Comparison of ENCODE assay signal across 6 cellular contexts in genomic region chr16:22549853-22550252, GRCh38. TPM values are rescaled to one million over a fixed set of nuclear protein-coding genes. Genes with fewer than 3 reads are reported as not detected.
A peak's percentile ranks its signal among the peaks of the same experiment; 100 is the strongest.
DNase-seq lines count a peak whose midpoint lies in the region; ATAC-seq, FAIRE-seq and TF ChIP-seq lines count a peak whose summit lies in the region.
"Not testable (repeated sequence)": the region's sequence is repeated elsewhere in the genome, so short reads cannot be mapped to it uniquely, and the experiment has no call there.

No MANE protein-coding gene starts in this region.

- 74% methylated on average over 5 of the region's 6 CpGs for WGBS in GM12878 (ENCODE audit: insufficient coverage, insufficient replicate concordance, low lambda C conversion rate, missing lambda C conversion rate)
- WGBS in esophagus muscularis mucosa: 93% methylated on average over 4 of the region's 6 CpGs
- WGBS in HepG2 (ENCODE audit: low lambda C conversion rate): 52% methylated on average over 6 of the region's 6 CpGs
- WGBS in sigmoid colon, 2 donors: 97 to 98% methylated on average over 5 of the region's 6 CpGs

- TF ChIP-seq EP300 in GM12878 (IDR thresholded peaks at IDR 0.05; ENCODE audit: borderline replicate concordance in 1 of 2, control insufficient read depth in 1 of 2, low read depth in 2 of 2, low read length in 2 of 2); esophagus muscularis mucosa (IDR thresholded peaks at IDR 0.05); HepG2 (IDR thresholded peaks at IDR 0.05; ENCODE audit: low read depth in 2 of 2, low read length in 2 of 2); HepG2 (CRISPR knock-in tag; IDR thresholded peaks at IDR 0.05; ENCODE audit: borderline replicate concordance); sigmoid colon (IDR thresholded peaks at IDR 0.05): not testable (repeated sequence)

- TF ChIP-seq RAD21 in GM12878 (IDR thresholded peaks at IDR 0.05; ENCODE audit: insufficient read depth, low read depth, low read length); HepG2 (CRISPR knock-in tag; IDR thresholded peaks at IDR 0.05): not testable (repeated sequence)

- intact Hi-C loops in GM12878 (cut with micrococcal nuclease; ENCODE audit: unreplicated experiment); esophagus muscularis mucosa (cut with DNase I); HepG2 (cut with micrococcal nuclease; ENCODE audit: unreplicated experiment); posterior vena cava (cut with DNase I); sigmoid colon (cut with DNase I): not testable (repeated sequence)

- H3K4me2 ChIP-seq in GM12878 (ENCODE audit: control insufficient read depth, insufficient read depth); HepG2 (ENCODE audit: low read depth, low read length): not testable (repeated sequence)

- RAD21 ChIA-PET in GM12878 (lab: Charles Lee; ENCODE audit: unreplicated experiment): not testable (repeated sequence)

- H3K36me3 ChIP-seq in GM12878 (ENCODE audit: control insufficient read depth in 2 of 2, insufficient read depth in 2 of 2, low read length in 1 of 2); esophagus muscularis mucosa; HepG2 (replicated peaks in 1 of 2; ENCODE audit: control insufficient read depth in 1 of 2, insufficient read depth in 2 of 2, low read length in 2 of 2); sigmoid colon: not testable (repeated sequence)

- not testable (repeated sequence) for DNase-seq in GM12878 (ENCODE audit: low read depth, low spot score); HepG2 (ENCODE audit: low spot score)
- DNase-seq in coronary artery (ENCODE audit: low spot score) (peak; percentile 16), esophagus muscularis mucosa (ENCODE audit: extremely low spot score) (peak; percentile 14), posterior vena cava (ENCODE audit: low spot score) (peak; percentile 29), sigmoid colon (peak; percentile 9)

- not testable (repeated sequence) for H3K27ac ChIP-seq in GM12878 (ENCODE audit: control insufficient read depth, insufficient read depth); coronary artery; esophagus muscularis mucosa (replicated peaks in 1 of 4); HepG2 (ENCODE audit: extremely low read length, insufficient read depth, low read length); sigmoid colon

- in situ Hi-C loops in GM12878 (cut with MboI): loop anchor here (25.0 kb wide), 2 partner anchors 138 to 238 kb away; no protein-coding TSS in a partner anchor
- in situ Hi-C loops in HepG2 (cut with HindIII; ENCODE audit: extremely low pct_ligation_motif_present, low pct_unique_long_range_greater_than_20kb): not testable (repeated sequence)

- not testable (repeated sequence) for TF ChIP-seq CTCF in GM12878 (IDR thresholded peaks at IDR 0.05 in 2 of 3, conservative IDR thresholded peaks at IDR 0.05 in 1 of 3; ENCODE audit: control insufficient read depth in 2 of 3, extremely low read depth in 1 of 3, insufficient read depth in 1 of 3, low read depth in 3 of 3, low read length in 3 of 3); coronary artery (IDR thresholded peaks at IDR 0.05); esophagus muscularis mucosa (IDR thresholded peaks at IDR 0.05); HepG2 (CRISPR knock-in tag; IDR thresholded peaks at IDR 0.05); sigmoid colon (IDR thresholded peaks at IDR 0.05)

- POLR2A ChIA-PET in GM12878 (lab: Charles Lee); HepG2 (lab: Yijun Ruan, JAX): not testable (repeated sequence)

- not testable (repeated sequence) for H3K9me3 ChIP-seq in GM12878 (replicated peaks; ENCODE audit: control insufficient read depth, insufficient read depth, low read length); esophagus muscularis mucosa; HepG2 (ENCODE audit: low read length); sigmoid colon

- ATAC-seq in GM12878, HepG2: not testable (repeated sequence)

- not testable (repeated sequence) for FAIRE-seq in GM12878 (lab: Jason Lieb, UNC); HepG2 (lab: Jason Lieb, UNC)

- not testable (repeated sequence) for H2AFZ ChIP-seq in GM12878 (ENCODE audit: control insufficient read depth, low read depth, low read length); HepG2 (ENCODE audit: low read length)

- BruUV-seq in GM12878 (replicated peaks; lab: Mats Ljungman, UMichigan); HepG2 (replicated peaks; lab: Mats Ljungman, UMichigan): not testable (repeated sequence)

- not testable (repeated sequence) for H3K79me2 ChIP-seq in GM12878 (ENCODE audit: control insufficient read depth, insufficient read depth, low read length); HepG2 (ENCODE audit: insufficient read depth, low read length)

- not testable (repeated sequence) for H3K9ac ChIP-seq in GM12878 (ENCODE audit: control insufficient read depth, insufficient read depth, low read length); HepG2 (ENCODE audit: insufficient read depth, low read depth, low read length)

- CTCF ChIA-PET in GM12878 (lab: Yijun Ruan, JAX); HepG2 (lab: Yijun Ruan, JAX; ENCODE audit: low intra/inter-chr PET ratio, low total read pairs): not testable (repeated sequence)

- H3K4me3 ChIP-seq in GM12878; coronary artery; esophagus muscularis mucosa; HepG2 (replicated peaks in 1 of 3; ENCODE audit: insufficient read depth in 1 of 3, low read depth in 2 of 3, low read length in 3 of 3); sigmoid colon: not testable (repeated sequence)

- H3K27me3 ChIP-seq in GM12878 (replicated peaks in 1 of 2; ENCODE audit: control insufficient read depth in 2 of 2, insufficient read depth in 2 of 2, low read length in 1 of 2); esophagus muscularis mucosa; HepG2 (ENCODE audit: control insufficient read depth in 1 of 2, insufficient read depth in 2 of 2, low read length in 2 of 2); sigmoid colon: not testable (repeated sequence)

- not testable (repeated sequence) for TF ChIP-seq POLR2A in GM12878 (IDR thresholded peaks at IDR 0.05; ENCODE audit: low read depth, low read length); esophagus muscularis mucosa (IDR thresholded peaks at IDR 0.05; ENCODE audit: low read depth); HepG2 (IDR thresholded peaks at IDR 0.05; ENCODE audit: insufficient read depth in 1 of 2, low read depth in 2 of 2, low read length in 2 of 2); sigmoid colon (IDR thresholded peaks at IDR 0.05)

- not testable (repeated sequence) for H3K4me1 ChIP-seq in GM12878 (ENCODE audit: control insufficient read depth, insufficient read depth, low read length); esophagus muscularis mucosa; HepG2 (ENCODE audit: insufficient read depth, low read length); sigmoid colon

- SMC1A ChIA-PET in GM12878 (lab: Charles Lee; ENCODE audit: uncharacterized antibody, unreplicated experiment): not testable (repeated sequence)

- not testable (repeated sequence) for H4K20me1 ChIP-seq in GM12878 (ENCODE audit: control insufficient read depth, insufficient read depth); HepG2 (ENCODE audit: insufficient read depth, low read length)

RNA-seq across cellular contexts. Expression of gene NPIPB5, which starts 39.2 kb away (rescaled TPM):
- total RNA-seq in GM12878 (2013; cell fraction: nucleolus; rRNA removed): 2,695 and 2,849 TPM in 2 replicates
- total RNA-seq in GM12878 (2014; rRNA removed) (59.1 and 62.8 TPM in 2 replicates), GM12878 (2014; rRNA removed; fragmentation: Illumina TruSeq; extraction: Trizol) (134 and 141 TPM in 2 replicates), GM12878 (2021) (130 and 172 TPM in 2 replicates), esophagus muscularis mucosa (100 to 1,000 TPM in 1 of 4 donors, 10 to 100 TPM in 3; 41.8 to 199 (median 77.1) TPM), HepG2 (2016; rRNA removed; fragmentation: Illumina TruSeq; extraction: Trizol) (28.6 and 67.7 TPM in 2 replicates), posterior vena cava (100 to 1,000 TPM; 228 to 230 TPM), sigmoid colon (100 to 1,000 TPM; 122 to 284 (median 168) TPM)
- 95.6 TPM for polyA plus RNA-seq in GM12878 (2011; ENCODE audit: low read depth)
- polyA plus RNA-seq in GM12878 (2011; rRNA removed) (154 and 163 TPM in 2 replicates), GM12878 (2014; fragmentation: Illumina TruSeq; extraction: Trizol) (96.6 and 107 TPM in 2 replicates), GM12878 (2014; fragmentation: Nextera tagmentation; extraction: Ambion mirVana) (1 to 10 TPM; 5.0 to 7.0 TPM), GM12878 (2014; rRNA removed) (96.3 and 106 TPM in 2 replicates), GM12878 (2016; fragmentation: Nextera tagmentation; extraction: Ambion mirVana) (10 to 100 TPM; 93.1 to 95.2 TPM), HepG2 (2011; rRNA removed) (59.1 and 81.2 TPM in 2 replicates), sigmoid colon (100 to 1,000 TPM in 1 of 3 donors, 1 to 10 TPM in 2; 5.8 to 136 (median 6.0) TPM)
- 80.4 and 92.5 TPM in 2 replicates for polyA plus RNA-seq in GM12878 (2011; cell fraction: cytosol; rRNA removed)
- 518 and 561 TPM in 2 replicates for polyA plus RNA-seq in GM12878 (2011; cell fraction: nucleus; rRNA removed)
- 116 and 122 TPM in 2 replicates for polyA plus RNA-seq in GM12878 (2012)
- polyA minus RNA-seq in GM12878 (2011; rRNA and poly(A)+ RNA removed): 351 and 379 TPM in 2 replicates
- polyA minus RNA-seq in GM12878 (2011; cell fraction: cytosol; rRNA and poly(A)+ RNA removed): 59.1 and 146 TPM in 2 replicates
- 326 and 488 TPM in 2 replicates for polyA minus RNA-seq in GM12878 (2011; cell fraction: nucleus; rRNA and poly(A)+ RNA removed)
- 40.1 and 44.2 TPM in 2 replicates for total RNA-seq in HepG2 (2016; cell fraction: cytosol; rRNA removed; fragmentation: Illumina TruSeq; extraction: Trizol; ENCODE audit: low read depth)
- total RNA-seq in HepG2 (2016; cell fraction: insoluble cytoplasmic fraction; rRNA removed; fragmentation: Illumina TruSeq; extraction: Trizol): 33.6 and 63.8 TPM in 2 replicates
- 29.2 and 42.3 TPM in 2 replicates for total RNA-seq in HepG2 (2016; cell fraction: membrane; rRNA removed; fragmentation: Illumina TruSeq; extraction: Trizol)
- 299 and 354 TPM in 2 replicates for total RNA-seq in HepG2 (2016; cell fraction: nucleus; rRNA removed; fragmentation: Illumina TruSeq; extraction: Trizol)
- polyA plus RNA-seq in HepG2 (2011; cell fraction: cytosol; rRNA removed): 14.3 and 16.1 TPM in 2 replicates
- polyA plus RNA-seq in HepG2 (2011; cell fraction: nucleus; rRNA removed): 411 and 448 TPM in 2 replicates
- 85.3 and 90.7 TPM in 2 replicates for polyA plus RNA-seq in HepG2 (2012)
- polyA plus RNA-seq in HepG2 (2016; cell fraction: cytosol; fragmentation: Illumina TruSeq; extraction: Trizol; ENCODE audit: low read depth): 4.4 and 8.3 TPM in 2 replicates
- polyA plus RNA-seq in HepG2 (2016; cell fraction: insoluble cytoplasmic fraction; fragmentation: Illumina TruSeq; extraction: Trizol; ENCODE audit: low read depth): 25.2 and 41.5 TPM in 2 replicates
- polyA plus RNA-seq in HepG2 (2016; cell fraction: membrane; fragmentation: Illumina TruSeq; extraction: Trizol; ENCODE audit: low read depth): 10.8 and 14.6 TPM in 2 replicates
- 780 and 832 TPM in 2 replicates for polyA plus RNA-seq in HepG2 (2016; cell fraction: nucleus; fragmentation: Illumina TruSeq; extraction: Trizol; ENCODE audit: insufficient read depth, low read depth)
- polyA minus RNA-seq in HepG2 (2011; rRNA and poly(A)+ RNA removed; ENCODE audit: low replicate concordance): 82.0 and 86.3 TPM in 2 replicates
- polyA minus RNA-seq in HepG2 (2011; cell fraction: cytosol; rRNA and poly(A)+ RNA removed): 18.2 and 21.6 TPM in 2 replicates
- 470 and 579 TPM in 2 replicates for polyA minus RNA-seq in HepG2 (2011; cell fraction: nucleus; rRNA and poly(A)+ RNA removed)
